In genomic region chr7:113710310-113711106, GRCh38 we compare ENCODE assay signal across 8 cellular contexts.
DNase-seq lines count a peak whose midpoint lies in the region; ATAC-seq and FAIRE-seq lines count a peak whose summit lies in the region.

No MANE protein-coding gene starts in this region.

- POLR2A ChIA-PET in activated CD4-positive, alpha-beta T cell treated with anti-CD3 and anti-CD28 coated beads for 36 hours (lab: Charles Lee) = interaction anchor here (0.8 kb wide), 1 partner anchor 43 kb away, joined by 4 read pairs; no protein-coding TSS in a partner anchor

- DNase-seq in activated CD4-positive, alpha-beta T cell treated with anti-CD3 and anti-CD28 coated beads for 36 hours = peak; percentile 45
- DNase-seq in activated CD4-positive, alpha-beta T cell treated with anti-CD3 and anti-CD28 coated beads, Interleukin-2, amount 50 U/mL, for 1 hour = no peak
- peak; percentile 22 for DNase-seq in HTR-8/SVneo (ENCODE audit: insufficient read length, low spot score)
- DNase-seq in NCI-H82 (lab: John Stamatoyannopoulos, UW) = peak; percentile 88
- DNase-seq in activated T-helper 2 cell treated with anti-CD3 and anti-CD28 coated beads, Interferon-gamma antibody, Interleukin-2, Interleukin-4, amounts not matched to agents 10 μg/mL and 5 μg/mL and 100 μg/mL, durations not matched to agents 14 hours and 24 hours and 36 hours (ENCODE audit: low spot score) = peak; percentile 11
- DNase-seq in glomerular visceral epithelial cell (ENCODE audit: extremely low spot score) = peak; percentile 81
- peak; percentile 75 for DNase-seq in pons (ENCODE audit: low spot score)

- H3K4me3 Mint-ChIP-seq in activated CD4-positive, alpha-beta T cell treated with anti-CD3 and anti-CD28 coated beads for 36 hours = no peak overlapping the region
- no peak overlapping the region for H3K4me3 Mint-ChIP-seq in activated T-helper 2 cell treated with anti-CD3 and anti-CD28 coated beads, Interferon-gamma antibody, Interleukin-2, Interleukin-4, amounts not matched to agents 10 μg/mL and 5 μg/mL and 100 μg/mL, durations not matched to agents 14 hours and 24 hours and 36 hours (ENCODE audit: low read depth)

- peak; percentile 47 for ATAC-seq in activated CD4-positive, alpha-beta T cell treated with anti-CD3 and anti-CD28 coated beads for 36 hours
- peak; percentile 99 for ATAC-seq in GM21723 (IDR thresholded peaks at IDR 0.05; ENCODE audit: unreplicated experiment)

- CTCF ChIA-PET in activated CD4-positive, alpha-beta T cell treated with anti-CD3 and anti-CD28 coated beads for 36 hours (lab: Charles Lee) = interaction anchor here (0.7 to 2.6 kb wide), 5 partner anchors 8 to 1161 kb away, joined by 3 to 6 read pairs (median 3); no protein-coding TSS in a partner anchor

- H3K27me3 Mint-ChIP-seq in activated CD4-positive, alpha-beta T cell treated with anti-CD3 and anti-CD28 coated beads for 36 hours = peaks cover 8% of the 10 kb centered on the region
- H3K27me3 Mint-ChIP-seq in activated T-helper 2 cell treated with anti-CD3 and anti-CD28 coated beads, Interferon-gamma antibody, Interleukin-2, Interleukin-4, amounts not matched to agents 10 μg/mL and 5 μg/mL and 100 μg/mL, durations not matched to agents 14 hours and 24 hours and 36 hours (ENCODE audit: low read depth) = peaks cover 1% of the 10 kb centered on the region

- no peak for FAIRE-seq in HTR-8/SVneo (lab: Jason Lieb, UNC)

- H3K36me3 Mint-ChIP-seq in activated CD4-positive, alpha-beta T cell treated with anti-CD3 and anti-CD28 coated beads for 36 hours (ENCODE audit: low read depth) = no peaks in the 10 kb centered on the region
- H3K36me3 Mint-ChIP-seq in activated T-helper 2 cell treated with anti-CD3 and anti-CD28 coated beads, Interferon-gamma antibody, Interleukin-2, Interleukin-4, amounts not matched to agents 10 μg/mL and 5 μg/mL and 100 μg/mL, durations not matched to agents 14 hours and 24 hours and 36 hours (ENCODE audit: low read depth) = no peaks in the 10 kb centered on the region

- intact Hi-C loops in activated CD4-positive, alpha-beta T cell treated with anti-CD3 and anti-CD28 coated beads for 36 hours (cut with DNase I, micrococcal nuclease) = loop anchor here in 1 of 2 experiments (1.0 to 5.0 kb wide), 3 partner anchors 551 to 1968 kb away; no protein-coding TSS in a partner anchor
- intact Hi-C loops in activated T-helper 2 cell treated with anti-CD3 and anti-CD28 coated beads, Interferon-gamma antibody, Interleukin-2, Interleukin-4, amounts not matched to agents 10 μg/mL and 5 μg/mL and 100 μg/mL, durations not matched to agents 14 hours and 24 hours and 36 hours (cut with micrococcal nuclease) = no loop called here

- H3K9me3 Mint-ChIP-seq in activated CD4-positive, alpha-beta T cell treated with anti-CD3 and anti-CD28 coated beads for 36 hours (ENCODE audit: low read depth) = no peaks in the 10 kb centered on the region
- no peaks in the 10 kb centered on the region for H3K9me3 Mint-ChIP-seq in activated T-helper 2 cell treated with anti-CD3 and anti-CD28 coated beads, Interferon-gamma antibody, Interleukin-2, Interleukin-4, amounts not matched to agents 10 μg/mL and 5 μg/mL and 100 μg/mL, durations not matched to agents 14 hours and 24 hours and 36 hours

- no peaks in the 10 kb centered on the region for H3K4me1 Mint-ChIP-seq in activated CD4-positive, alpha-beta T cell treated with anti-CD3 and anti-CD28 coated beads for 36 hours
- H3K4me1 Mint-ChIP-seq in activated T-helper 2 cell treated with anti-CD3 and anti-CD28 coated beads, Interferon-gamma antibody, Interleukin-2, Interleukin-4, amounts not matched to agents 10 μg/mL and 5 μg/mL and 100 μg/mL, durations not matched to agents 14 hours and 24 hours and 36 hours (ENCODE audit: low read depth) = no peaks in the 10 kb centered on the region

- no peak overlapping the region for H3K27ac Mint-ChIP-seq in activated CD4-positive, alpha-beta T cell treated with anti-CD3 and anti-CD28 coated beads for 36 hours
- no peak overlapping the region for H3K27ac Mint-ChIP-seq in activated T-helper 2 cell treated with anti-CD3 and anti-CD28 coated beads, Interferon-gamma antibody, Interleukin-2, Interleukin-4, amounts not matched to agents 10 μg/mL and 5 μg/mL and 100 μg/mL, durations not matched to agents 14 hours and 24 hours and 36 hours
